ENCODE assay signal across 9 cellular contexts in the genomic region with DNA sequence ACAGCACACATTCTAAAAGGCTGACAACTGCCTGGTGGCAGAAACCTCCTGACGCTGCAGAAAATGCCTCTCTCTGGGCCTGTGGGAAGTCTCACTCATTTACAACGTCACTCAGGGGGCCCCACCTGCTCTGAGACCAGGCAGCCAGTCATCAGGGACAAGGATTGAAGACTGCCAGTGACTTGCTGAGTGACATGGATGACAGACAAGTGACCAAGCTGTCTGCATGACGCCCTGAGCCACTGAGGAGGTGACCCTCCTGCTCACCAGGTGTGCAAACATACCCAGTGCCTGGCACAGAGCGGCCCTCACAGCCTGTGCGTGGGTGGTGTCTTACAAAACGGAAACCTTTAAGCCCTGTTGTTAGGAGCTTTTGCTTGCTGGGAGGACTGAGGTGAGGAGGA.
DNase-seq lines count a peak whose midpoint lies in the region; ATAC-seq and TF ChIP-seq lines count a peak whose summit lies in the region.
"Had no signal": no experiment of that assay in that cellular context is flagged by ENCODE, and none has a peak within 500 bp of the region (broad histone marks: within the 10 kb centered on the region; RNA-seq: fewer than 3 reads in every experiment).

No MANE protein-coding gene starts in this region.

- no peaks in the 10 kb centered on the region for H3F3A ChIP-seq in SK-N-SH (replicated peaks; ENCODE audit: insufficient read depth)

- no peaks in the 10 kb centered on the region for H3K79me2 ChIP-seq in SK-N-SH (ENCODE audit: insufficient read depth)

- no peak for TF ChIP-seq EP300 in SK-N-SH (IDR thresholded peaks at IDR 0.05; ENCODE audit: borderline replicate concordance in 1 of 2, low read depth in 1 of 2, low read length in 1 of 2)

- no peak overlapping the region for H3K4me3 ChIP-seq in SK-N-SH (ENCODE audit: low read depth in 2 of 2, low read length in 1 of 2)

- H3K36me3 ChIP-seq in SK-N-SH (replicated peaks in 1 of 2; ENCODE audit: control insufficient read depth in 1 of 2, insufficient read depth in 2 of 2, low read length in 1 of 2), result no peaks in the 10 kb centered on the region

- POLR2A ChIA-PET in SK-N-SH (lab: Yijun Ruan, JAX), result no interaction called here

- H4K20me1 ChIP-seq in SK-N-SH (ENCODE audit: insufficient read depth), result no peaks in the 10 kb centered on the region

- H3K4me2 ChIP-seq in SK-N-SH, result no peak overlapping the region

- H3K9me2 ChIP-seq in SK-N-SH, result no peaks in the 10 kb centered on the region

- H3K9ac ChIP-seq in SK-N-SH, result no peak overlapping the region

- peak; percentile 58 for ATAC-seq in GM18858 (IDR thresholded peaks at IDR 0.05; ENCODE audit: unreplicated experiment)
- no peak for ATAC-seq in HG03039 (IDR thresholded peaks at IDR 0.05; ENCODE audit: unreplicated experiment)

- TF ChIP-seq CTCF in SK-N-SH (IDR thresholded peaks at IDR 0.05), result no peak

- no peak for TF ChIP-seq RAD21 in SK-N-SH (IDR thresholded peaks at IDR 0.05; ENCODE audit: low read length)

- WGBS in SK-N-SH (ENCODE audit: low lambda C conversion rate), result 61% methylated on average over 4 of the region's 6 CpGs

- H3K27me3 ChIP-seq in SK-N-SH (ENCODE audit: insufficient read depth), result no peaks in the 10 kb centered on the region

- H3K4me1 ChIP-seq in SK-N-SH (ENCODE audit: control insufficient read depth in 1 of 2, insufficient read depth in 2 of 2, low read depth in 1 of 2, low read length in 1 of 2), result peaks cover 0 to 12% of the 10 kb centered on the region in 2 experiments; a peak in 1 of 4 replicates

- DNase-seq in NCI-H2196 treated with DMSO at 0.1 percent for 48 hours (lab: John Stamatoyannopoulos, UW; ENCODE audit: unreplicated experiment), result peak; percentile 52
- DNase-seq in activated T-helper 9 cell treated with anti-CD3 and anti-CD28 coated beads, Interleukin-2, amount 50 U/mL, for 16 hours (ENCODE audit: low read depth), result peak; percentile 5
- peak; percentile 37 for DNase-seq in stimulated activated CD4-positive, alpha-beta T cell treated with anti-CD3 and anti-CD28 coated beads, Interleukin-2, amount 100 ng/mL, for 4 hours (ENCODE audit: low read depth)
- DNase-seq in SK-N-SH, result no peak
- DNase-seq in hepatic stellate cell (ENCODE audit: low spot score), result no peak
- no peak for DNase-seq in NK-92 treated with Interleukin-12 subunit alpha and Interleukin-12 subunit beta, amount 100 ng/mL, for 24 hours (lab: John Stamatoyannopoulos, UW)
- DNase-seq: naive B cell had no signal

- CTCF ChIA-PET in SK-N-SH (lab: Yijun Ruan, JAX), result interaction anchor here (1.2 kb wide), 1 partner anchor 146 kb away, joined by 3 read pairs; no protein-coding TSS in a partner anchor

- H3K9me3 ChIP-seq in SK-N-SH, result no peaks in the 10 kb centered on the region

- no peak overlapping the region for H2AFZ ChIP-seq in SK-N-SH (ENCODE audit: low read depth)

- H3K27ac ChIP-seq in SK-N-SH (ENCODE audit: low read depth in 2 of 2, low read length in 1 of 2), result no peak overlapping the region

TF ChIP-seq in SK-N-SH, 30 proteins besides CTCF, POLR2A, EP300 and RAD21:
- TF ChIP-seq MEF2A (IDR thresholded peaks at IDR 0.05; ENCODE audit: borderline replicate concordance, low read depth) (no peak), PBX3 (IDR thresholded peaks at IDR 0.05) (no peak), SMC3 (IDR thresholded peaks at IDR 0.05; ENCODE audit: low read depth, low read length) (no peak), FOSL2 (IDR thresholded peaks at IDR 0.05; ENCODE audit: borderline replicate concordance, low read depth) (no peak), GABPA (IDR thresholded peaks at IDR 0.05; ENCODE audit: low read depth) (no peak), MAX (IDR thresholded peaks at IDR 0.05; ENCODE audit: low read depth) (no peak), YY1 (IDR thresholded peaks at IDR 0.05; ENCODE audit: low read depth) (no peak)
- TF ChIP-seq, protein P1, sequence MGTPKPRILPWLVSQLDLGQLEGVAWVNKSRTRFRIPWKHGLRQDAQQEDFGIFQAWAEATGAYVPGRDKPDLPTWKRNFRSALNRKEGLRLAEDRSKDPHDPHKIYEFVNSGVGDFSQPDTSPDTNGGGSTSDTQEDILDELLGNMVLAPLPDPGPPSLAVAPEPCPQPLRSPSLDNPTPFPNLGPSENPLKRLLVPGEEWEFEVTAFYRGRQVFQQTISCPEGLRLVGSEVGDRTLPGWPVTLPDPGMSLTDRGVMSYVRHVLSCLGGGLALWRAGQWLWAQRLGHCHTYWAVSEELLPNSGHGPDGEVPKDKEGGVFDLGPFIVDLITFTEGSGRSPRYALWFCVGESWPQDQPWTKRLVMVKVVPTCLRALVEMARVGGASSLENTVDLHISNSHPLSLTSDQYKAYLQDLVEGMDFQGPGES (IDR thresholded peaks at IDR 0.05; ENCODE audit: low read depth, low read length), result no peak
TF ChIP-seq in SK-N-SH: peak in this region for 0.

Comparison
In these comparisons a context has a peak if more than half of its experiments do, and no peak if none do; other contexts are left out.
1. DNase-seq: peak in NCI-H2196 treated with DMSO at 0.1 percent for 48 hours (single experiment), activated T-helper 9 cell treated with anti-CD3 and anti-CD28 coated beads, Interleukin-2, amount 50 U/mL, for 16 hours (single experiment) and stimulated activated CD4-positive, alpha-beta T cell treated with anti-CD3 and anti-CD28 coated beads, Interleukin-2, amount 100 ng/mL, for 4 hours (single experiment); none in SK-N-SH (single experiment), hepatic stellate cell (single experiment) and NK-92 treated with Interleukin-12 subunit alpha and Interleukin-12 subunit beta, amount 100 ng/mL, for 24 hours (single experiment).